Comparison of ENCODE assay signal across 1 cellular context in genomic region chrX:40261955-40262596, GRCh38.
TF ChIP-seq lines count a peak whose summit lies in the region.

No MANE protein-coding gene starts in this region.

TF ChIP-seq in HEK293, 187 proteins besides CTCF, POLR2A, EP300 and RAD21 (continued from another document):
- TF ChIP-seq ZNF701 (tag by site-specific recombination; IDR thresholded peaks at IDR 0.05) (no peak), ZNF513 (tag by site-specific recombination; IDR thresholded peaks at IDR 0.05) (no peak), ZBTB44 (tag by site-specific recombination; IDR thresholded peaks at IDR 0.05) (no peak), ZNF280D (tag by site-specific recombination; IDR thresholded peaks at IDR 0.05) (no peak), SP3 (tag by site-specific recombination; IDR thresholded peaks at IDR 0.05) (no peak), ZNF169 (tag by site-specific recombination; IDR thresholded peaks at IDR 0.05) (no peak), ZNF777 (tag by site-specific recombination; IDR thresholded peaks at IDR 0.05; ENCODE audit: borderline replicate concordance) (no peak), PATZ1 (tag by site-specific recombination; IDR thresholded peaks at IDR 0.05) (no peak), ZNF341 (tag by site-specific recombination; IDR thresholded peaks at IDR 0.05; ENCODE audit: low read depth) (peak; percentile 42)
TF ChIP-seq in HEK293: peak in this region for 3.
